Comparison of ENCODE assay signal across 13 cellular contexts in genomic region chr5:173547579-173547978, GRCh38.
DNase-seq lines count a peak whose midpoint lies in the region; ATAC-seq and TF ChIP-seq lines count a peak whose summit lies in the region.
"Had no signal": no experiment of that assay in that cellular context is flagged by ENCODE, and none has a peak within 500 bp of the region (broad histone marks: within the 10 kb centered on the region; RNA-seq: fewer than 3 reads in every experiment).

No MANE protein-coding gene starts in this region.

- CTCF ChIA-PET in Panc1 (lab: Charles Lee) = no interaction called here
- CTCF ChIA-PET in activated CD8-positive, alpha-beta memory T cell treated with anti-CD3 and anti-CD28 coated beads, Interleukin-2, amount 10 ng/mL, durations not matched to agents 7 days and 5 days (lab: Charles Lee) = no interaction called here
- CTCF ChIA-PET in naive thymus-derived CD4-positive, alpha-beta T cell (lab: Charles Lee) = interaction anchor here (1.0 kb wide), 1 partner anchor 25 kb away, joined by 3 read pairs; no protein-coding TSS in a partner anchor

- H3K27ac Mint-ChIP-seq in activated CD8-positive, alpha-beta memory T cell treated with anti-CD3 and anti-CD28 coated beads, Interleukin-2, amount 10 ng/mL, durations not matched to agents 7 days and 5 days = no peak overlapping the region
- no peak overlapping the region for H3K27ac Mint-ChIP-seq in naive thymus-derived CD4-positive, alpha-beta T cell
- H3K27ac Mint-ChIP-seq: activated naive CD4-positive, alpha-beta T cell treated with anti-CD3 and anti-CD28 coated beads, Interleukin-2, amount 50 U/mL, for 24 hours had no signal

- intact Hi-C loops in Panc1 (cut with micrococcal nuclease; ENCODE audit: unreplicated experiment) = no loop called here
- intact Hi-C loops in naive thymus-derived CD4-positive, alpha-beta T cell (cut with micrococcal nuclease) = no loop called here

- no peak overlapping the region for H3K27ac ChIP-seq in Panc1 (ENCODE audit: low read length)
- no peak overlapping the region for H3K27ac ChIP-seq in naive thymus-derived CD4-positive, alpha-beta T cell (ENCODE audit: low read depth, low read length)
- H3K27ac ChIP-seq: esophagus muscularis mucosa had no signal

- H3K36me3 Mint-ChIP-seq in activated CD8-positive, alpha-beta memory T cell treated with anti-CD3 and anti-CD28 coated beads, Interleukin-2, amount 10 ng/mL, durations not matched to agents 7 days and 5 days = no peaks in the 10 kb centered on the region
- H3K36me3 Mint-ChIP-seq in naive thymus-derived CD4-positive, alpha-beta T cell = no peaks in the 10 kb centered on the region
- H3K36me3 Mint-ChIP-seq: activated naive CD4-positive, alpha-beta T cell treated with anti-CD3 and anti-CD28 coated beads, Interleukin-2, amount 50 U/mL, for 24 hours had no signal

- H3K36me3 ChIP-seq in GM06990 (ENCODE audit: control insufficient read depth, insufficient read depth, low read length) (no peaks in the 10 kb centered on the region), Panc1 (ENCODE audit: control insufficient read depth, insufficient read depth, low read length) (no peaks in the 10 kb centered on the region)
- H3K36me3 ChIP-seq in naive thymus-derived CD4-positive, alpha-beta T cell (ENCODE audit: control insufficient read depth in 2 of 3, insufficient read depth in 3 of 3, low read length in 3 of 3) = no peaks in the 10 kb centered on the region
- H3K36me3 ChIP-seq: esophagus muscularis mucosa had no signal

- POLR2A ChIA-PET in Panc1 (lab: Charles Lee) = no interaction called here
- POLR2A ChIA-PET in naive thymus-derived CD4-positive, alpha-beta T cell (lab: Charles Lee) = no interaction called here

- H3K27me3 ChIP-seq in GM06990 (replicated peaks; ENCODE audit: control insufficient read depth, insufficient read depth, low read length) = no peaks in the 10 kb centered on the region
- H3K27me3 ChIP-seq in Panc1 (ENCODE audit: control insufficient read depth, insufficient read depth, low read length) = no peaks in the 10 kb centered on the region; the same call in 1 of the 2 replicates
- no peaks in the 10 kb centered on the region for H3K27me3 ChIP-seq in naive thymus-derived CD4-positive, alpha-beta T cell (ENCODE audit: control insufficient read depth in 2 of 2, insufficient read depth in 2 of 2, low read length in 2 of 2)
- H3K27me3 ChIP-seq: esophagus muscularis mucosa had no signal

- no peaks in the 10 kb centered on the region for H3K9me3 ChIP-seq in Panc1 (ENCODE audit: control insufficient read depth, insufficient read depth, low read depth, low read length)
- H3K9me3 ChIP-seq in naive thymus-derived CD4-positive, alpha-beta T cell (ENCODE audit: control insufficient read depth in 2 of 3, low read length in 3 of 3) = no peaks in the 10 kb centered on the region
- H3K9me3 ChIP-seq: esophagus muscularis mucosa had no signal

- H3K9me3 Mint-ChIP-seq in activated CD8-positive, alpha-beta memory T cell treated with anti-CD3 and anti-CD28 coated beads, Interleukin-2, amount 10 ng/mL, durations not matched to agents 7 days and 5 days (ENCODE audit: low read depth) = no peaks in the 10 kb centered on the region
- peaks cover 0 to 2% (median 0%) of the 10 kb centered on the region in 11 donors for H3K9me3 Mint-ChIP-seq in naive thymus-derived CD4-positive, alpha-beta T cell
- H3K9me3 Mint-ChIP-seq: activated naive CD4-positive, alpha-beta T cell treated with anti-CD3 and anti-CD28 coated beads, Interleukin-2, amount 50 U/mL, for 24 hours had no signal

- BruUV-seq in Panc1 (replicated peaks; lab: Mats Ljungman, UMichigan) = no TSS peak

- ATAC-seq in GM21786 (IDR thresholded peaks at IDR 0.05; ENCODE audit: unreplicated experiment) = peak; percentile 84
- ATAC-seq in Panc1 = peak; percentile 91
- ATAC-seq in activated CD8-positive, alpha-beta memory T cell treated with anti-CD3 and anti-CD28 coated beads, Interleukin-2, amount 10 ng/mL, durations not matched to agents 7 days and 5 days = no peak
- no peak for ATAC-seq in naive thymus-derived CD4-positive, alpha-beta T cell

- H3K4me3 Mint-ChIP-seq in activated CD8-positive, alpha-beta memory T cell treated with anti-CD3 and anti-CD28 coated beads, Interleukin-2, amount 10 ng/mL, durations not matched to agents 7 days and 5 days = no peak overlapping the region
- H3K4me3 Mint-ChIP-seq in naive thymus-derived CD4-positive, alpha-beta T cell = no peak overlapping the region
- H3K4me3 Mint-ChIP-seq: activated naive CD4-positive, alpha-beta T cell treated with anti-CD3 and anti-CD28 coated beads, Interleukin-2, amount 50 U/mL, for 24 hours had no signal

- in situ Hi-C loops in Panc1 (cut with HindIII; ENCODE audit: low pct_unique_long_range_greater_than_20kb, low sequenced_read_pairs) = no loop called here

- no peaks in the 10 kb centered on the region for H3K4me1 ChIP-seq in Panc1 (ENCODE audit: control insufficient read depth, insufficient read depth, low read length)
- no peaks in the 10 kb centered on the region for H3K4me1 ChIP-seq in naive thymus-derived CD4-positive, alpha-beta T cell (ENCODE audit: control insufficient read depth in 2 of 2, insufficient read depth in 2 of 2, low read length in 2 of 2)
- H3K4me1 ChIP-seq: esophagus muscularis mucosa had no signal

- DNase-seq in GM06990 (ENCODE audit: extremely low read depth, insufficient read length) (peak; percentile 26), Panc1 (ENCODE audit: low read depth, low spot score) (no peak), hepatic stellate cell (ENCODE audit: low spot score) (peak; percentile 68), anterior cingulate cortex (lab: John Stamatoyannopoulos, UW) (no peak), NCI-H510A treated with DMSO at 0.1 percent for 48 hours (lab: John Stamatoyannopoulos, UW) (no peak)
- DNase-seq in activated CD8-positive, alpha-beta memory T cell treated with anti-CD3 and anti-CD28 coated beads, Interleukin-2, amount 10 ng/mL, durations not matched to agents 7 days and 5 days = no peak
- no peak for DNase-seq in naive thymus-derived CD4-positive, alpha-beta T cell
- DNase-seq: midbrain; NK-92 treated with Interleukin-12 subunit alpha and Interleukin-12 subunit beta, amount 100 ng/mL, for 24 hours; stimulated activated CD4-positive, alpha-beta T cell treated with anti-CD3 and anti-CD28 coated beads, Interleukin-15, amount 100 ng/mL, for 24 hours had no signal

- no peak overlapping the region for H3K4me3 ChIP-seq in GM06990 (replicated peaks; ENCODE audit: low read depth, low read length)
- no peak overlapping the region for H3K4me3 ChIP-seq in Panc1 (ENCODE audit: low read depth in 2 of 2, low read length in 2 of 2)
- no peak overlapping the region for H3K4me3 ChIP-seq in naive thymus-derived CD4-positive, alpha-beta T cell (ENCODE audit: low read length)
- H3K4me3 ChIP-seq: esophagus muscularis mucosa had no signal

- H3K27me3 Mint-ChIP-seq in activated CD8-positive, alpha-beta memory T cell treated with anti-CD3 and anti-CD28 coated beads, Interleukin-2, amount 10 ng/mL, durations not matched to agents 7 days and 5 days = peaks cover 5% of the 10 kb centered on the region
- peaks cover 2 to 19% (median 15%) of the 10 kb centered on the region in 5 donors for H3K27me3 Mint-ChIP-seq in naive thymus-derived CD4-positive, alpha-beta T cell

- H3K4me1 Mint-ChIP-seq in activated CD8-positive, alpha-beta memory T cell treated with anti-CD3 and anti-CD28 coated beads, Interleukin-2, amount 10 ng/mL, durations not matched to agents 7 days and 5 days = no peaks in the 10 kb centered on the region
- no peaks in the 10 kb centered on the region for H3K4me1 Mint-ChIP-seq in naive thymus-derived CD4-positive, alpha-beta T cell
- H3K4me1 Mint-ChIP-seq: activated naive CD4-positive, alpha-beta T cell treated with anti-CD3 and anti-CD28 coated beads, Interleukin-2, amount 50 U/mL, for 24 hours had no signal

- TF ChIP-seq CTCF in GM06990 (IDR thresholded peaks at IDR 0.05; ENCODE audit: insufficient read depth, low read length, poor library complexity, severe bottlenecking) (no peak), Panc1 (IDR thresholded peaks at IDR 0.05) (no peak)

Comparison
In these comparisons a context has a peak if more than half of its experiments do, and no peak if none do; other contexts are left out.
1. DNase-seq: peak in GM06990 (single experiment) and hepatic stellate cell (single experiment); none in Panc1 (single experiment), anterior cingulate cortex (0 of 58), activated CD8-positive, alpha-beta memory T cell treated with anti-CD3 and anti-CD28 coated beads, Interleukin-2, amount 10 ng/mL, durations not matched to agents 7 days and 5 days (single experiment), NCI-H510A treated with DMSO at 0.1 percent for 48 hours (single experiment) and naive thymus-derived CD4-positive, alpha-beta T cell (0 of 9).
2. ATAC-seq: peak in GM21786 (single experiment) and Panc1 (single experiment); none in activated CD8-positive, alpha-beta memory T cell treated with anti-CD3 and anti-CD28 coated beads, Interleukin-2, amount 10 ng/mL, durations not matched to agents 7 days and 5 days (single experiment) and naive thymus-derived CD4-positive, alpha-beta T cell (single experiment).